Comparison of ENCODE assay signal across 3 cellular contexts in the genomic region with DNA sequence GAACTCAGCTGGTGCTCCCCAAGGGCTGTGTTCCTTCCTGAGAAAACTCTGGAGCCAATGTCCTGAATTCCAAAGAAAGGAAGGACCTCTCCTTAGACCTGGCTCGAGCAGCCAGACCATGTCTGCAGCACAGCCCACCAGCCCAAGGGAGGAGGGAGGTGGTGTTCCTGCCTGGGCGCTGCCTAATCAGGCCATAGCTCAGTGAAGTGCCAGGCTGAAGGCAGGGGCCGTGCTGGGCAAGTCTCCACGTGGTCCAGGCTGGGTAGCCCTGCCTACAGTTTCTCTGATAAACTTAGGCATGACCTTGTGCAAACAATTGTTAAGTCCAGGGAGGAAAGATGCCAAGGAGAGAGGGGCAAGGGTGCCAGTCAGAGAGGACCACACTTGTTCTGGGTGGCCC.
TF ChIP-seq lines count a peak whose summit lies in the region.

No MANE protein-coding gene starts in this region.

TF ChIP-seq in liver, 16 proteins besides CTCF, POLR2A, EP300 and RAD21:
- TF ChIP-seq HNF4A (conservative IDR thresholded peaks at IDR 0.05) (peak in 1 of 2 donors; percentile 10), RXRA (IDR thresholded peaks at IDR 0.05) (peak in 1 of 2 donors; percentile 27), TAF1 (conservative IDR thresholded peaks at IDR 0.05) (no peak)

TF ChIP-seq in HepG2, 621 proteins besides CTCF, POLR2A, EP300 and RAD21 (continues in another document):
- TF ChIP-seq PREB (CRISPR knock-in tag; IDR thresholded peaks at IDR 0.05) (no peak), ELK4 (CRISPR knock-in tag; IDR thresholded peaks at IDR 0.05; ENCODE audit: borderline replicate concordance) (no peak), CHD2 (IDR thresholded peaks at IDR 0.05; ENCODE audit: low read depth, low read length) (no peak), PHB2 (IDR thresholded peaks at IDR 0.05; ENCODE audit: partially characterized antibody) (no peak), ZNF142 (CRISPR knock-in tag; IDR thresholded peaks at IDR 0.05) (no peak), ZNF160 (CRISPR knock-in tag; IDR thresholded peaks at IDR 0.05) (no peak), MZF1 (CRISPR knock-in tag; IDR thresholded peaks at IDR 0.05; ENCODE audit: borderline replicate concordance) (no peak), ZNF432 (CRISPR knock-in tag; IDR thresholded peaks at IDR 0.05; ENCODE audit: borderline replicate concordance) (no peak), TERF1 (CRISPR knock-in tag; IDR thresholded peaks at IDR 0.05) (no peak), SOX13 (IDR thresholded peaks at IDR 0.05) (no peak), SOX13 (CRISPR knock-in tag; conservative IDR thresholded peaks at IDR 0.05 in 1 of 2, IDR thresholded peaks at IDR 0.05 in 1 of 2) (no peak), HES4 (CRISPR knock-in tag; IDR thresholded peaks at IDR 0.05; ENCODE audit: borderline replicate concordance) (no peak), JARID2 (CRISPR knock-in tag; IDR thresholded peaks at IDR 0.05; ENCODE audit: insufficient replicate concordance) (no peak), SMYD3 (CRISPR knock-in tag; IDR thresholded peaks at IDR 0.05) (no peak), ZSCAN12 (CRISPR knock-in tag; IDR thresholded peaks at IDR 0.05) (no peak)
- TF ChIP-seq, protein P1, sequence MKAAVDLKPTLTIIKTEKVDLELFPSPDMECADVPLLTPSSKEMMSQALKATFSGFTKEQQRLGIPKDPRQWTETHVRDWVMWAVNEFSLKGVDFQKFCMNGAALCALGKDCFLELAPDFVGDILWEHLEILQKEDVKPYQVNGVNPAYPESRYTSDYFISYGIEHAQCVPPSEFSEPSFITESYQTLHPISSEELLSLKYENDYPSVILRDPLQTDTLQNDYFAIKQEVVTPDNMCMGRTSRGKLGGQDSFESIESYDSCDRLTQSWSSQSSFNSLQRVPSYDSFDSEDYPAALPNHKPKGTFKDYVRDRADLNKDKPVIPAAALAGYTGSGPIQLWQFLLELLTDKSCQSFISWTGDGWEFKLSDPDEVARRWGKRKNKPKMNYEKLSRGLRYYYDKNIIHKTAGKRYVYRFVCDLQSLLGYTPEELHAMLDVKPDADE (CRISPR knock-in tag; IDR thresholded peaks at IDR 0.05) = no peak

TF ChIP-seq in H1, 55 proteins besides CTCF, POLR2A, EP300 and RAD21:
- TF ChIP-seq BCL11A (IDR thresholded peaks at IDR 0.05; ENCODE audit: low read depth in 2 of 2, low read length in 2 of 2) (no peak), RXRA (IDR thresholded peaks at IDR 0.05; ENCODE audit: insufficient read depth, low read depth, low read length) (no peak), TEAD4 (IDR thresholded peaks at IDR 0.05; ENCODE audit: low read depth, low read length) (no peak), POLR2AphosphoS5 (IDR thresholded peaks at IDR 0.05; ENCODE audit: low read depth, low read length) (no peak), JUN (IDR thresholded peaks at IDR 0.05; ENCODE audit: low read depth, low read length) (no peak), SP2 (IDR thresholded peaks at IDR 0.05; ENCODE audit: low read length) (no peak), SP1 (IDR thresholded peaks at IDR 0.05; ENCODE audit: low read depth, low read length) (no peak), SIRT6 (IDR thresholded peaks at IDR 0.05; ENCODE audit: low read length) (no peak), TCF12 (IDR thresholded peaks at IDR 0.05; ENCODE audit: low read depth, low read length) (no peak), GTF2F1 (IDR thresholded peaks at IDR 0.05; ENCODE audit: borderline replicate concordance, low read depth, low read length) (no peak), CHD1 (IDR thresholded peaks at IDR 0.05; ENCODE audit: low read depth, low read length) (no peak), HDAC2 (IDR thresholded peaks at IDR 0.05; ENCODE audit: borderline replicate concordance in 1 of 2, low read depth in 2 of 2, low read length in 2 of 2) (no peak), RBBP5 (IDR thresholded peaks at IDR 0.05; ENCODE audit: borderline replicate concordance, low read depth, low read length) (no peak), GABPA (IDR thresholded peaks at IDR 0.05; ENCODE audit: borderline replicate concordance, insufficient read depth, low read length) (no peak), NRF1 (IDR thresholded peaks at IDR 0.05; ENCODE audit: low read depth, low read length) (no peak), MAX (IDR thresholded peaks at IDR 0.05) (no peak), SRF (IDR thresholded peaks at IDR 0.05; ENCODE audit: low read depth, low read length) (no peak)
